In the genomic region with DNA sequence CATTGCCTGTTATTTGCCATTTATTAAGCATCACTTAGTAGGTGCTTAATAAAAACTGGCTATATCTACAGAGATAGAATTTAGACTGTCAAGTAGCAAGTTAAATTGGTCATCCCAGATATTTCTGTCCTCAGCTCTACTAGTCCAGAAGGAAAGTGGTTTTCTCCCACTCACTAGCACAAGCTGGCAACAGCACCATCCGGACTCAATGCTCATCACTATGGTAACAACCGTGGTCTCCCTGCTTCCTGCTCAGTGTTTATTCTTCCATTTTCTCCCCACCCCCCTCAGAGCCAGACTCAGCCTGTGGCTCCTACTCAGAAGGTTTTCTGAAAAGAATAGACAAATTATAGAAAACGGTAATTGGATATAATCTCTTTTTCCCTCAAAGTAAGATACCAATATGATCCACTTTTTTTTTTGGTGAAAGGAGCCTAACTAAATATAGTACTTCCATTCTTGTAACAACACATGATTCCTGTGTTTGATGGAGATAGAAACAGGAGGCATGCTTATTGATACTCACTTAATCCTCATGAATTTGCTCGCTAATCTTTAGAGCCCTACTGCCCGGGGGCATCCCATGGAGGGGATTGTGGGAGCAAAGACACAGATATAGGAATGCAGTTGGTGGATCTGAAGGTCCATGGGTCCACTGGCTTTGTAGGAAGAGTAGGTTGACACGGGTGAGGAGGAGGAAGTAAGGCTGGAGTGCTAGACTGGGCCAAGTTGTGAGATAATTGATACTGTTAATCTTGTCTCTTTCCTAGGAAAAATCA, we compare ENCODE assay signal across 16 cellular contexts.
DNase-seq lines count a peak whose midpoint lies in the region; ATAC-seq, FAIRE-seq and TF ChIP-seq lines count a peak whose summit lies in the region.
"Had no signal": no experiment of that assay in that cellular context is flagged by ENCODE, and none has a peak within 500 bp of the region (broad histone marks: within the 10 kb centered on the region; RNA-seq: fewer than 3 reads in every experiment).

No MANE protein-coding gene starts in this region.

- POLR2A ChIA-PET in CD8-positive, alpha-beta memory T cell (lab: Charles Lee): no interaction called here
- POLR2A ChIA-PET in WTC11 (lab: Charles Lee): no interaction called here

- no peak overlapping the region for H3K27ac ChIP-seq in CD8-positive, alpha-beta memory T cell (ENCODE audit: low read depth, low read length)
- H3K27ac ChIP-seq: adrenal gland, thyroid gland had no signal

- no peak for TF ChIP-seq CTCF in WTC11 (IDR thresholded peaks at IDR 0.05)

- DNase-seq in Ammon's horn (ENCODE audit: low spot score) (peak; percentile 38), HT1080 (ENCODE audit: low read depth) (peak; percentile 61), SHP77 treated with DMSO at 0.1 percent for 48 hours (lab: John Stamatoyannopoulos, UW) (peak; percentile 13), GF-D8 (lab: John Stamatoyannopoulos, UW) (no peak), WTC11 (ENCODE audit: low spot score) (no peak)
- no peak for DNase-seq in activated T-helper 1 cell treated with anti-CD3 and anti-CD28 coated beads, Interleukin-12 subunit alpha, Interleukin-12 subunit beta, Interleukin-2, Interleukin-4 antibody, amounts not matched to agents 30 ng/mL and 10 ng/mL and 1 ng/mL, durations not matched to agents 14 hours and 24 hours and 36 hours (ENCODE audit: low spot score)
- DNase-seq in CD8-positive, alpha-beta memory T cell: no peak
- DNase-seq: activated CD4-positive, alpha-beta T cell treated with anti-CD3 and anti-CD28 coated beads for 1 hour; activated CD8-positive, alpha-beta memory T cell treated with anti-CD3 and anti-CD28 coated beads, Interleukin-2, amount 10 ng/mL, durations not matched to agents 7 days and 5 days; activated effector memory CD4-positive, alpha-beta T cell treated with Interleukin-2 at 50 U/mL for 16 hours; adrenal gland; foreskin fibroblast; left colon; thyroid gland had no signal

- H3K4me3 Mint-ChIP-seq in activated T-helper 1 cell treated with anti-CD3 and anti-CD28 coated beads, Interleukin-12 subunit alpha, Interleukin-12 subunit beta, Interleukin-2, Interleukin-4 antibody, amounts not matched to agents 30 ng/mL and 10 ng/mL and 1 ng/mL, durations not matched to agents 14 hours and 24 hours and 36 hours: no peak overlapping the region
- H3K4me3 Mint-ChIP-seq in CD8-positive, alpha-beta memory T cell: no peak overlapping the region
- H3K4me3 Mint-ChIP-seq in WTC11: no peak overlapping the region
- H3K4me3 Mint-ChIP-seq: activated CD8-positive, alpha-beta memory T cell treated with anti-CD3 and anti-CD28 coated beads, Interleukin-2, amount 10 ng/mL, durations not matched to agents 7 days and 5 days; T-helper 2 cell treated with Interferon-gamma antibody and Interleukin-4, amounts not matched to agents 5 μg/mL and 100 μg/mL, for 36 hours had no signal

- peak; percentile 88 for FAIRE-seq in islet of Langerhans (lab: Jason Lieb, UNC)

- peaks cover 2% of the 10 kb centered on the region for H3K36me3 Mint-ChIP-seq in activated T-helper 1 cell treated with anti-CD3 and anti-CD28 coated beads, Interleukin-12 subunit alpha, Interleukin-12 subunit beta, Interleukin-2, Interleukin-4 antibody, amounts not matched to agents 30 ng/mL and 10 ng/mL and 1 ng/mL, durations not matched to agents 14 hours and 24 hours and 36 hours (ENCODE audit: low read depth)
- no peaks in the 10 kb centered on the region for H3K36me3 Mint-ChIP-seq in CD8-positive, alpha-beta memory T cell
- H3K36me3 Mint-ChIP-seq in WTC11: no peaks in the 10 kb centered on the region
- H3K36me3 Mint-ChIP-seq: activated CD8-positive, alpha-beta memory T cell treated with anti-CD3 and anti-CD28 coated beads, Interleukin-2, amount 10 ng/mL, durations not matched to agents 7 days and 5 days had no signal

- H3K9me3 Mint-ChIP-seq in activated T-helper 1 cell treated with anti-CD3 and anti-CD28 coated beads, Interleukin-12 subunit alpha, Interleukin-12 subunit beta, Interleukin-2, Interleukin-4 antibody, amounts not matched to agents 30 ng/mL and 10 ng/mL and 1 ng/mL, durations not matched to agents 14 hours and 24 hours and 36 hours: peaks cover 7% of the 10 kb centered on the region
- H3K9me3 Mint-ChIP-seq in CD8-positive, alpha-beta memory T cell: no peaks in the 10 kb centered on the region
- no peaks in the 10 kb centered on the region for H3K9me3 Mint-ChIP-seq in WTC11
- H3K9me3 Mint-ChIP-seq: T-helper 2 cell treated with Interferon-gamma antibody and Interleukin-4, amounts not matched to agents 5 μg/mL and 100 μg/mL, for 36 hours had no signal

- peaks cover 17% of the 10 kb centered on the region for H3K4me1 ChIP-seq in CD8-positive, alpha-beta memory T cell (ENCODE audit: insufficient read depth, low read length)
- H3K4me1 ChIP-seq: adrenal gland, thyroid gland had no signal

- no peaks in the 10 kb centered on the region for H3K27me3 Mint-ChIP-seq in activated T-helper 1 cell treated with anti-CD3 and anti-CD28 coated beads, Interleukin-12 subunit alpha, Interleukin-12 subunit beta, Interleukin-2, Interleukin-4 antibody, amounts not matched to agents 30 ng/mL and 10 ng/mL and 1 ng/mL, durations not matched to agents 14 hours and 24 hours and 36 hours (ENCODE audit: insufficient read depth)
- H3K27me3 Mint-ChIP-seq in CD8-positive, alpha-beta memory T cell: no peaks in the 10 kb centered on the region
- H3K27me3 Mint-ChIP-seq in WTC11 (ENCODE audit: low read depth): no peaks in the 10 kb centered on the region; the same call in 1 of the 2 replicates
- H3K27me3 Mint-ChIP-seq: activated CD8-positive, alpha-beta memory T cell treated with anti-CD3 and anti-CD28 coated beads, Interleukin-2, amount 10 ng/mL, durations not matched to agents 7 days and 5 days had no signal

- ATAC-seq in WTC11: no peak
- ATAC-seq: activated CD8-positive, alpha-beta memory T cell treated with anti-CD3 and anti-CD28 coated beads, Interleukin-2, amount 10 ng/mL, durations not matched to agents 7 days and 5 days; left colon had no signal

- no peak overlapping the region for H3K27ac Mint-ChIP-seq in activated T-helper 1 cell treated with anti-CD3 and anti-CD28 coated beads, Interleukin-12 subunit alpha, Interleukin-12 subunit beta, Interleukin-2, Interleukin-4 antibody, amounts not matched to agents 30 ng/mL and 10 ng/mL and 1 ng/mL, durations not matched to agents 14 hours and 24 hours and 36 hours
- no peak overlapping the region for H3K27ac Mint-ChIP-seq in CD8-positive, alpha-beta memory T cell
- H3K27ac Mint-ChIP-seq in WTC11: no peak overlapping the region
- H3K27ac Mint-ChIP-seq: activated CD8-positive, alpha-beta memory T cell treated with anti-CD3 and anti-CD28 coated beads, Interleukin-2, amount 10 ng/mL, durations not matched to agents 7 days and 5 days; T-helper 2 cell treated with Interferon-gamma antibody and Interleukin-4, amounts not matched to agents 5 μg/mL and 100 μg/mL, for 36 hours had no signal

- CTCF ChIA-PET in CD8-positive, alpha-beta memory T cell (lab: Charles Lee): interaction anchor here (1.4 kb wide), 1 partner anchor 41 kb away, joined by 4 read pairs; no protein-coding TSS in a partner anchor
- CTCF ChIA-PET in WTC11 (lab: Charles Lee): no interaction called here

- intact Hi-C loops in activated T-helper 1 cell treated with anti-CD3 and anti-CD28 coated beads, Interleukin-12 subunit alpha, Interleukin-12 subunit beta, Interleukin-2, Interleukin-4 antibody, amounts not matched to agents 30 ng/mL and 10 ng/mL and 1 ng/mL, durations not matched to agents 14 hours and 24 hours and 36 hours (cut with micrococcal nuclease): no loop called here

- no peaks in the 10 kb centered on the region for H3K27me3 ChIP-seq in CD8-positive, alpha-beta memory T cell (ENCODE audit: insufficient read depth, low read length, poor library complexity, severe bottlenecking)
- H3K27me3 ChIP-seq: adrenal gland, thyroid gland had no signal

- no peaks in the 10 kb centered on the region for H3K9me3 ChIP-seq in CD8-positive, alpha-beta memory T cell (ENCODE audit: low read length)
- H3K9me3 ChIP-seq: adrenal gland, thyroid gland had no signal

- peaks cover 25% of the 10 kb centered on the region for H3K4me1 Mint-ChIP-seq in activated T-helper 1 cell treated with anti-CD3 and anti-CD28 coated beads, Interleukin-12 subunit alpha, Interleukin-12 subunit beta, Interleukin-2, Interleukin-4 antibody, amounts not matched to agents 30 ng/mL and 10 ng/mL and 1 ng/mL, durations not matched to agents 14 hours and 24 hours and 36 hours (ENCODE audit: low read depth)
- peaks cover 16 to 22% (median 18%) of the 10 kb centered on the region in 3 donors for H3K4me1 Mint-ChIP-seq in CD8-positive, alpha-beta memory T cell
- no peaks in the 10 kb centered on the region for H3K4me1 Mint-ChIP-seq in WTC11

- no peaks in the 10 kb centered on the region for H3K36me3 ChIP-seq in CD8-positive, alpha-beta memory T cell (ENCODE audit: insufficient read depth, low read length)
- H3K36me3 ChIP-seq: adrenal gland, thyroid gland had no signal

- no peak overlapping the region for H3K4me3 ChIP-seq in CD8-positive, alpha-beta memory T cell (ENCODE audit: low read length)
- H3K4me3 ChIP-seq: adrenal gland, thyroid gland had no signal

TF ChIP-seq in WTC11, 78 proteins besides CTCF, POLR2A, EP300 and RAD21:
- no peak for TF ChIP-seq ZNF219 (CRISPR knock-in tag; IDR thresholded peaks at IDR 0.05; ENCODE audit: borderline replicate concordance)
TF ChIP-seq in WTC11: peak in this region for 0.

Comparison
In these comparisons a context has a peak if more than half of its experiments do, and no peak if none do; other contexts are left out.
1. DNase-seq: peak in Ammon's horn (single experiment), HT1080 (single experiment) and SHP77 treated with DMSO at 0.1 percent for 48 hours (single experiment); none in activated T-helper 1 cell treated with anti-CD3 and anti-CD28 coated beads, Interleukin-12 subunit alpha, Interleukin-12 subunit beta, Interleukin-2, Interleukin-4 antibody, amounts not matched to agents 30 ng/mL and 10 ng/mL and 1 ng/mL, durations not matched to agents 14 hours and 24 hours and 36 hours (single experiment), CD8-positive, alpha-beta memory T cell (0 of 5), GF-D8 (single experiment) and WTC11 (single experiment).